8 cellular contexts compared by ENCODE assay signal in genomic region chr11:64226507-64227051, GRCh38. TPM values are rescaled to one million over a fixed set of nuclear protein-coding genes. Genes with fewer than 3 reads are reported as not detected.
A peak's percentile ranks its signal among the peaks of the same experiment; 100 is the strongest.
DNase-seq lines count a peak whose midpoint lies in the region; ATAC-seq and TF ChIP-seq lines count a peak whose summit lies in the region.

No MANE protein-coding gene starts in this region.

- H3K9ac ChIP-seq in duodenal mucosa (ENCODE audit: low read depth in 1 of 2, low read length in 2 of 2) (peak overlapping the region; percentile 97 to 100), mesendoderm (ENCODE audit: low read length) (peak overlapping the region; percentile 96)

- peaks cover 4% of the 10 kb centered on the region for H3K79me1 ChIP-seq in mesendoderm (ENCODE audit: low read length)

- H2BK15ac ChIP-seq in mesendoderm (replicated peaks; ENCODE audit: low read depth): no peak overlapping the region

- peak overlapping the region; percentile 89 for H3K56ac ChIP-seq in mesendoderm (ENCODE audit: low read length)

- no peaks in the 10 kb centered on the region for H3K79me2 ChIP-seq in mesendoderm (ENCODE audit: control insufficient read depth, insufficient read depth, low read length)

- H3K9me3 ChIP-seq in duodenal mucosa (ENCODE audit: control insufficient read depth in 1 of 2, low read length in 2 of 2) (no peaks in the 10 kb centered on the region), tibial artery (no peaks in the 10 kb centered on the region)

- no peaks in the 10 kb centered on the region for H3K9me3 Mint-ChIP-seq in WTC11

- peaks cover 28% of the 10 kb centered on the region for H3K4me1 Mint-ChIP-seq in WTC11

- H3K36me3 Mint-ChIP-seq in WTC11: no peaks in the 10 kb centered on the region

- H3K4me2 ChIP-seq in mesendoderm (ENCODE audit: low read length): peak overlapping the region; percentile 55

- intact Hi-C loops in tibial artery (cut with DNase I; ENCODE audit: low total_unique reads): loop anchor here (5.0 kb wide), 1 partner anchor 39 kb away; the partner anchor contains the start of gene STIP1

- H3K23ac ChIP-seq in mesendoderm (ENCODE audit: low read length): peak overlapping the region; percentile 29

- peak overlapping the region; percentile 44 for H3K18ac ChIP-seq in mesendoderm (ENCODE audit: low read length)

- H3K4me3 ChIP-seq in AG09309 (ENCODE audit: control insufficient read depth, low read depth, low read length): peak overlapping the region; percentile 87
- H3K4me3 ChIP-seq in duodenal mucosa (ENCODE audit: low read depth in 1 of 2, low read length in 2 of 2): peak overlapping the region; percentile 82 to 84
- H3K4me3 ChIP-seq in mesendoderm (ENCODE audit: low read length): peak overlapping the region; percentile 77
- H3K4me3 ChIP-seq in tibial artery: peak overlapping the region; percentile 86 to 88

- H4K8ac ChIP-seq in mesendoderm (ENCODE audit: low read depth, low read length): no peak overlapping the region

- TF ChIP-seq POLR2A in GM19099 (IDR thresholded peaks at IDR 0.05; ENCODE audit: extremely low read depth, insufficient read length, low read depth): peak; percentile 35

- H3K4me3 Mint-ChIP-seq in WTC11: peak overlapping the region; percentile 81

- H4K5ac ChIP-seq in mesendoderm (ENCODE audit: low read length): no peak overlapping the region

- DNase-seq in AG09309 (ENCODE audit: low read depth) (no peak), NCI-H1092 (lab: John Stamatoyannopoulos, UW) (peak; percentile 53), WTC11 (ENCODE audit: low spot score) (no peak), mesendoderm (no peak), tibial artery (peak in 1 of 2 donors; percentile 54), HCEC 1CT (no peak)

- no CpG with 5 or more reads among the region's 26 CpGs for WGBS in mesendoderm (ENCODE audit: extremely low coverage, insufficient coverage, low lambda C conversion rate)

- no peaks in the 10 kb centered on the region for H3K27me3 Mint-ChIP-seq in WTC11 (ENCODE audit: low read depth)

- H3K27ac Mint-ChIP-seq in WTC11: no peak overlapping the region

- POLR2A ChIA-PET in WTC11 (lab: Charles Lee): interaction anchor here (0.9 to 1.9 kb wide), 7 partner anchors 20 to 309 kb away, joined by 3 to 13 read pairs (median 3); partner anchors contain the start of genes FERMT3, PLCB3, PPP1R14B and RCOR2

- H3K27me3 ChIP-seq in duodenal mucosa (ENCODE audit: control insufficient read depth in 1 of 2, insufficient read depth in 2 of 2, low read length in 2 of 2): no peaks in the 10 kb centered on the region
- no peaks in the 10 kb centered on the region for H3K27me3 ChIP-seq in mesendoderm (ENCODE audit: insufficient read depth, low read length, poor library complexity)
- no peaks in the 10 kb centered on the region for H3K27me3 ChIP-seq in tibial artery

- H3K4me1 ChIP-seq in duodenal mucosa (ENCODE audit: control insufficient read depth in 1 of 2, insufficient read depth in 2 of 2, low read length in 2 of 2) (peaks cover 30 to 51% of the 10 kb centered on the region in 2 donors), mesendoderm (ENCODE audit: control insufficient read depth, low read depth, low read length) (peaks cover 4% of the 10 kb centered on the region), tibial artery (peaks cover 0 to 50% (median 40%) of the 10 kb centered on the region in 4 donors)

- no peak overlapping the region for H3K4ac ChIP-seq in mesendoderm (ENCODE audit: low read depth, low read length)

- ATAC-seq in WTC11: peak; percentile 3

- H2BK5ac ChIP-seq in mesendoderm (ENCODE audit: low read length): peak overlapping the region; percentile 6

- H3K36me3 ChIP-seq in duodenal mucosa (ENCODE audit: control insufficient read depth in 1 of 2, insufficient read depth in 2 of 2, low read length in 2 of 2) (peaks cover 0 to 17% of the 10 kb centered on the region in 2 donors), mesendoderm (ENCODE audit: control insufficient read depth, insufficient read depth, low read length) (no peaks in the 10 kb centered on the region), tibial artery (peaks cover 0 to 8% (median 7%) of the 10 kb centered on the region in 3 donors)

- no peak overlapping the region for H2AK5ac ChIP-seq in mesendoderm (ENCODE audit: low read length)

- CTCF ChIA-PET in WTC11 (lab: Charles Lee): interaction anchor here (0.6 to 3.8 kb wide), 18 partner anchors 9 to 130 kb away, joined by 3 to 27 read pairs (median 5); partner anchors contain the start of genes ESRRA, FERMT3, MACROD1 and PLCB3

- H2BK120ac ChIP-seq in mesendoderm (ENCODE audit: low read depth, low read length): no peak overlapping the region

- H3K27ac ChIP-seq in duodenal mucosa (ENCODE audit: low read depth, low read length): peak overlapping the region; percentile 90
- no peak overlapping the region for H3K27ac ChIP-seq in mesendoderm (ENCODE audit: low read depth, low read length)
- peak overlapping the region; percentile 81 to 95 for H3K27ac ChIP-seq in tibial artery

- no peak for TF ChIP-seq CTCF in AG09309 (IDR thresholded peaks at IDR 0.05; ENCODE audit: control insufficient read depth, insufficient read depth, low read depth, low read length, missing control alignments)
- TF ChIP-seq CTCF in WTC11 (IDR thresholded peaks at IDR 0.05): no peak
- no peak for TF ChIP-seq CTCF in tibial artery (IDR thresholded peaks at IDR 0.05)

TF ChIP-seq in WTC11, 78 proteins besides CTCF, POLR2A, EP300 and RAD21:
- TF ChIP-seq ZNF396 (CRISPR knock-in tag; IDR thresholded peaks at IDR 0.05; ENCODE audit: borderline replicate concordance): no peak
- no peak for TF ChIP-seq SOX15 (CRISPR knock-in tag; IDR thresholded peaks at IDR 0.05)
- TF ChIP-seq ZNF317 (CRISPR knock-in tag; IDR thresholded peaks at IDR 0.05; ENCODE audit: borderline replicate concordance, low read depth): no peak
- no peak for TF ChIP-seq AFF4 (CRISPR knock-in tag; IDR thresholded peaks at IDR 0.05; ENCODE audit: borderline replicate concordance)
- no peak for TF ChIP-seq ZNF416 (CRISPR knock-in tag; IDR thresholded peaks at IDR 0.05)
- no peak for TF ChIP-seq ZBTB43 (CRISPR knock-in tag; IDR thresholded peaks at IDR 0.05)
- no peak for TF ChIP-seq ZNF263 (CRISPR knock-in tag; IDR thresholded peaks at IDR 0.05; ENCODE audit: low read depth)
- no peak for TF ChIP-seq FOXJ3 (CRISPR knock-in tag; IDR thresholded peaks at IDR 0.05; ENCODE audit: borderline replicate concordance)

RNA-seq across cellular contexts. Expression of gene NUDT22, which starts 0.5 kb away (rescaled TPM):
- 59.1 to 64.4 TPM (median 60.1 TPM) in 3 replicates for total RNA-seq in WTC11 (2021)
- polyA plus RNA-seq in mesendoderm (2013, experiment 1 of 2): 59.0 TPM
- polyA plus RNA-seq in mesendoderm (2013, experiment 2 of 2): 59.6 TPM

RNA-seq across cellular contexts. Expression of gene TRPT1, which starts 0.6 kb away (rescaled TPM):
- total RNA-seq in WTC11 (2021): 52.3 to 58.8 TPM (median 53.2 TPM) in 3 replicates
- 29.9 TPM for polyA plus RNA-seq in mesendoderm (2013, experiment 1 of 2)
- polyA plus RNA-seq in mesendoderm (2013, experiment 2 of 2): 30.6 TPM

RNA-seq across cellular contexts. Expression of gene DNAJC4, which starts 3.8 kb away (rescaled TPM):
- 26.0 to 27.2 TPM (median 27.1 TPM) in 3 replicates for total RNA-seq in WTC11 (2021)
- polyA plus RNA-seq in mesendoderm (2013, experiment 1 of 2): 10.4 TPM
- polyA plus RNA-seq in mesendoderm (2013, experiment 2 of 2): 11.5 TPM

RNA-seq across cellular contexts. Expression of gene VEGFB, which starts 7.8 kb away (rescaled TPM):
- total RNA-seq in WTC11 (2021): 51.7 to 62.2 TPM (median 59.7 TPM) in 3 replicates
- polyA plus RNA-seq in mesendoderm (2013, experiment 1 of 2): 14.3 TPM
- 15.5 TPM for polyA plus RNA-seq in mesendoderm (2013, experiment 2 of 2)

RNA-seq across cellular contexts. Expression of gene FKBP2, which starts 14.3 kb away (rescaled TPM):
- total RNA-seq in WTC11 (2021): 57.2 to 65.9 TPM (median 61.7 TPM) in 3 replicates
- polyA plus RNA-seq in mesendoderm (2013, experiment 1 of 2): 47.8 TPM
- 45.9 TPM for polyA plus RNA-seq in mesendoderm (2013, experiment 2 of 2)
